In genomic region chr3:128345195-128345594, GRCh38 we compare ENCODE assay signal across 14 cellular contexts.
DNase-seq lines count a peak whose midpoint lies in the region; TF ChIP-seq lines count a peak whose summit lies in the region.
"Had no signal": no experiment of that assay in that cellular context is flagged by ENCODE, and none has a peak within 500 bp of the region (broad histone marks: within the 10 kb centered on the region; RNA-seq: fewer than 3 reads in every experiment).

No MANE protein-coding gene starts in this region.

- no peak overlapping the region for H3K4me2 ChIP-seq in osteoblast (ENCODE audit: insufficient read depth, low read length)
- H3K4me2 ChIP-seq: BLaER1 had no signal

- H3K4me1 ChIP-seq in osteoblast (ENCODE audit: insufficient read depth, low read length), result no peaks in the 10 kb centered on the region
- H3K4me1 ChIP-seq: HAP-1 had no signal

- H3K4me3 ChIP-seq in osteoblast (ENCODE audit: insufficient read depth, low read length), result no peak overlapping the region
- H3K4me3 ChIP-seq in foreskin fibroblast (ENCODE audit: low read depth in 1 of 2, low read length in 2 of 2), result no peak overlapping the region
- H3K4me3 ChIP-seq: BLaER1, GM23248, HAP-1 had no signal

- peaks cover 20% of the 10 kb centered on the region for H3K4me1 Mint-ChIP-seq in Calu3 (ENCODE audit: low read depth, unreplicated experiment)

- H3K4me3 Mint-ChIP-seq in Calu3 (ENCODE audit: low read depth, unreplicated experiment), result no peak overlapping the region
- H3K4me3 Mint-ChIP-seq: CD8-positive, alpha-beta memory T cell had no signal

- no peak overlapping the region for H2AFZ ChIP-seq in osteoblast (ENCODE audit: low read length)
- H2AFZ ChIP-seq: GM23248 had no signal

- no peaks in the 10 kb centered on the region for H3K27me3 ChIP-seq in osteoblast (ENCODE audit: insufficient read depth, low read length)
- H3K27me3 ChIP-seq: BLaER1 had no signal

- no peaks in the 10 kb centered on the region for H3K36me3 ChIP-seq in osteoblast (ENCODE audit: insufficient read depth, low read length)
- H3K36me3 ChIP-seq: HAP-1 had no signal

- H3K27me3 Mint-ChIP-seq in Calu3 (ENCODE audit: unreplicated experiment), result no peaks in the 10 kb centered on the region
- H3K27me3 Mint-ChIP-seq: CD4-positive, CD25-positive, alpha-beta regulatory T cell; CD8-positive, alpha-beta memory T cell had no signal

- no peaks in the 10 kb centered on the region for H3K79me2 ChIP-seq in osteoblast (ENCODE audit: insufficient read depth, low read length)

- no peaks in the 10 kb centered on the region for H3K9me3 Mint-ChIP-seq in Calu3 (ENCODE audit: low read depth, unreplicated experiment)
- H3K9me3 Mint-ChIP-seq: CD4-positive, CD25-positive, alpha-beta regulatory T cell; CD8-positive, alpha-beta memory T cell had no signal

- BruUV-seq in Calu3 (replicated peaks; lab: Mats Ljungman, UMichigan), result no TSS peak

- no peak overlapping the region for H3K27ac Mint-ChIP-seq in Calu3 (ENCODE audit: unreplicated experiment)
- H3K27ac Mint-ChIP-seq: CD4-positive, CD25-positive, alpha-beta regulatory T cell had no signal

- H3K36me3 Mint-ChIP-seq in Calu3 (ENCODE audit: insufficient read depth, unreplicated experiment), result no peaks in the 10 kb centered on the region

- CTCF ChIA-PET in Calu3 (lab: Charles Lee), result no interaction called here

- peak; percentile 21 for DNase-seq in NCI-H82 (lab: John Stamatoyannopoulos, UW)
- no peak for DNase-seq in NCI-H82 treated with DMSO at 0.1 percent for 48 hours (lab: John Stamatoyannopoulos, UW; ENCODE audit: unreplicated experiment)
- peak; percentile 21 for DNase-seq in osteoblast (ENCODE audit: insufficient read length, low spot score, missing footprints)
- no peak for DNase-seq in foreskin fibroblast
- DNase-seq in Calu3, result no peak
- no peak for DNase-seq in dedifferentiated amniotic fluid mesenchymal stem cell (ENCODE audit: extremely low spot score)
- DNase-seq: 8988T; CD4-positive, CD25-positive, alpha-beta regulatory T cell; CD8-positive, alpha-beta memory T cell; COR-L47; GM23248 had no signal

- no peak for TF ChIP-seq CTCF in VCaP (conservative IDR thresholded peaks at IDR 0.05)
- TF ChIP-seq CTCF in osteoblast (IDR thresholded peaks at IDR 0.05; ENCODE audit: extremely low read depth, low read depth, low read length), result no peak
- no peak for TF ChIP-seq CTCF in foreskin fibroblast (IDR thresholded peaks at IDR 0.05; ENCODE audit: low read depth, low read length)
- no peak for TF ChIP-seq CTCF in Calu3 (IDR thresholded peaks at IDR 0.05; ENCODE audit: unreplicated experiment)

- no peaks in the 10 kb centered on the region for H4K20me1 ChIP-seq in osteoblast (ENCODE audit: insufficient read depth, low read length)
- H4K20me1 ChIP-seq: BLaER1 had no signal

- H3K27ac ChIP-seq in VCaP (peak overlapping the region; percentile 99), osteoblast (ENCODE audit: low read depth, low read length) (no peak overlapping the region)
- H3K27ac ChIP-seq: BLaER1, GM23248 had no signal

- intact Hi-C loops in Calu3 (cut with micrococcal nuclease; ENCODE audit: unreplicated experiment), result no loop called here

- H3K9me3 ChIP-seq in osteoblast (ENCODE audit: low read depth, low read length), result no peaks in the 10 kb centered on the region
- H3K9me3 ChIP-seq: BLaER1, HAP-1 had no signal

Comparison
In these comparisons a context has a peak if more than half of its experiments do, and no peak if none do; other contexts are left out.
1. DNase-seq: peak in NCI-H82 (single experiment) and osteoblast (single experiment); none in NCI-H82 treated with DMSO at 0.1 percent for 48 hours (single experiment), foreskin fibroblast (0 of 2), Calu3 (single experiment) and dedifferentiated amniotic fluid mesenchymal stem cell (single experiment).